Comparison of ENCODE assay signal across 1 cellular context in the genomic region with DNA sequence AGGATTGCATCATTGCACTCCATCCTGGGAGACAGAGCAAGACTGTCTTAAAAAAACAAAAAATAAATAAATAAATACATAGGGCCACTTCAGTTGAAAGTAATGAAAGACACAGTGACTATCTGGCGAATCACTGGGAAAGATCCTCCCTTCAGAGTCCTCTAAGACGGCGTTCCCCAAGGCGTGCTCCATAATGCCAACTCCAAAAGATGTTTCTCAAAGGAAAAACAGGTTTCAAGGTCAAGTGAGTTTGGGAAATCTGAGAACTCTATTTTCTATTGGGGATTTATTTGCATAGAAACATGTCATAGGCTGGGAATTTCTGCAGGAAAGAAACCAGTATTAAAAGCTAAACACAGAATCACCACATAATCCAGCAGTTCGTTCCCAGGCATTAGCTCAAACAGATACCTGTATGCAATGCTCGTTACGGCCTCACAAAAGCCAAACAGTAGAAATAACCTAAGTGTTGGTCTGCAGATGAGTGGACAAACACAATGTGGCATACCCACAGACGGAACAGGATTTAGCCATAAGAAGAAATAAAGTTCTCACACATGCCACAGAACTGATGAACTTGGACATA.
TF ChIP-seq lines count a peak whose summit lies in the region.

No MANE protein-coding gene starts in this region.

TF ChIP-seq in HepG2, 621 proteins besides CTCF, POLR2A, EP300 and RAD21:
- TF ChIP-seq, protein P1, sequence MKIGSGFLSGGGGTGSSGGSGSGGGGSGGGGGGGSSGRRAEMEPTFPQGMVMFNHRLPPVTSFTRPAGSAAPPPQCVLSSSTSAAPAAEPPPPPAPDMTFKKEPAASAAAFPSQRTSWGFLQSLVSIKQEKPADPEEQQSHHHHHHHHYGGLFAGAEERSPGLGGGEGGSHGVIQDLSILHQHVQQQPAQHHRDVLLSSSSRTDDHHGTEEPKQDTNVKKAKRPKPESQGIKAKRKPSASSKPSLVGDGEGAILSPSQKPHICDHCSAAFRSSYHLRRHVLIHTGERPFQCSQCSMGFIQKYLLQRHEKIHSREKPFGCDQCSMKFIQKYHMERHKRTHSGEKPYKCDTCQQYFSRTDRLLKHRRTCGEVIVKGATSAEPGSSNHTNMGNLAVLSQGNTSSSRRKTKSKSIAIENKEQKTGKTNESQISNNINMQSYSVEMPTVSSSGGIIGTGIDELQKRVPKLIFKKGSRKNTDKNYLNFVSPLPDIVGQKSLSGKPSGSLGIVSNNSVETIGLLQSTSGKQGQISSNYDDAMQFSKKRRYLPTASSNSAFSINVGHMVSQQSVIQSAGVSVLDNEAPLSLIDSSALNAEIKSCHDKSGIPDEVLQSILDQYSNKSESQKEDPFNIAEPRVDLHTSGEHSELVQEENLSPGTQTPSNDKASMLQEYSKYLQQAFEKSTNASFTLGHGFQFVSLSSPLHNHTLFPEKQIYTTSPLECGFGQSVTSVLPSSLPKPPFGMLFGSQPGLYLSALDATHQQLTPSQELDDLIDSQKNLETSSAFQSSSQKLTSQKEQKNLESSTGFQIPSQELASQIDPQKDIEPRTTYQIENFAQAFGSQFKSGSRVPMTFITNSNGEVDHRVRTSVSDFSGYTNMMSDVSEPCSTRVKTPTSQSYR (CRISPR knock-in tag; IDR thresholded peaks at IDR 0.05; ENCODE audit: borderline replicate concordance) = no peak
- TF ChIP-seq KAT8 (CRISPR knock-in tag; IDR thresholded peaks at IDR 0.05) (no peak), ATF7 (IDR thresholded peaks at IDR 0.05) (peak; percentile 8; the same call in 1 of the 2 replicates), ATF7 (CRISPR knock-in tag; IDR thresholded peaks at IDR 0.05) (no peak)
- TF ChIP-seq, protein P2, sequence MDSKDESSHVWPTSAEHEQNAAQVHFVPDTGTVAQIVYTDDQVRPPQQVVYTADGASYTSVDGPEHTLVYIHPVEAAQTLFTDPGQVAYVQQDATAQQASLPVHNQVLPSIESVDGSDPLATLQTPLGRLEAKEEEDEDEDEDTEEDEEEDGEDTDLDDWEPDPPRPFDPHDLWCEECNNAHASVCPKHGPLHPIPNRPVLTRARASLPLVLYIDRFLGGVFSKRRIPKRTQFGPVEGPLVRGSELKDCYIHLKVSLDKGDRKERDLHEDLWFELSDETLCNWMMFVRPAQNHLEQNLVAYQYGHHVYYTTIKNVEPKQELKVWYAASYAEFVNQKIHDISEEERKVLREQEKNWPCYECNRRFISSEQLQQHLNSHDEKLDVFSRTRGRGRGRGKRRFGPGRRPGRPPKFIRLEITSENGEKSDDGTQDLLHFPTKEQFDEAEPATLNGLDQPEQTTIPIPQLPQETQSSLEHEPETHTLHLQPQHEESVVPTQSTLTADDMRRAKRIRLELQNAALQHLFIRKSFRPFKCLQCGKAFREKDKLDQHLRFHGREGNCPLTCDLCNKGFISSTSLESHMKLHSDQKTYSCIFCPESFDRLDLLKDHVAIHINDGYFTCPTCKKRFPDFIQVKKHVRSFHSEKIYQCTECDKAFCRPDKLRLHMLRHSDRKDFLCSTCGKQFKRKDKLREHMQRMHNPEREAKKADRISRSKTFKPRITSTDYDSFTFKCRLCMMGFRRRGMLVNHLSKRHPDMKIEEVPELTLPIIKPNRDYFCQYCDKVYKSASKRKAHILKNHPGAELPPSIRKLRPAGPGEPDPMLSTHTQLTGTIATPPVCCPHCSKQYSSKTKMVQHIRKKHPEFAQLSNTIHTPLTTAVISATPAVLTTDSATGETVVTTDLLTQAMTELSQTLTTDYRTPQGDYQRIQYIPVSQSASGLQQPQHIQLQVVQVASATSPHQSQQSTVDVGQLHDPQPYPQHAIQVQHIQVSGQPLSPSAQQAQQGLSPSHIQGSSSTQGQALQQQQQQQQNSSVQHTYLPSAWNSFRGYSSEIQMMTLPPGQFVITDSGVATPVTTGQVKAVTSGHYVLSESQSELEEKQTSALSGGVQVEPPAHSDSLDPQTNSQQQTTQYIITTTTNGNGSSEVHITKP (CRISPR knock-in tag; IDR thresholded peaks at IDR 0.05; ENCODE audit: low read depth) = no peak
TF ChIP-seq in HepG2: peak in this region for 1.
